In genomic region chr2:134233733-134234135, GRCh38 we compare ENCODE assay signal across 9 cellular contexts. TPM values are rescaled to one million over a fixed set of nuclear protein-coding genes. Genes with fewer than 3 reads are reported as not detected.
DNase-seq lines count a peak whose midpoint lies in the region; ATAC-seq, FAIRE-seq and TF ChIP-seq lines count a peak whose summit lies in the region.
"Had no signal": no experiment of that assay in that cellular context is flagged by ENCODE, and none has a peak within 500 bp of the region (broad histone marks: within the 10 kb centered on the region; RNA-seq: fewer than 3 reads in every experiment).

No MANE protein-coding gene starts in this region.

- no peak for TF ChIP-seq POLR2A in GM12891 (IDR thresholded peaks at IDR 0.05; ENCODE audit: low read depth, low read length)

- peak; percentile 56 for ATAC-seq in GM21423 (IDR thresholded peaks at IDR 0.05; ENCODE audit: unreplicated experiment)
- ATAC-seq in HG03457 (IDR thresholded peaks at IDR 0.05; ENCODE audit: unreplicated experiment) = peak; percentile 51

- no peak for FAIRE-seq in GM12891 (lab: Jason Lieb, UNC)

- no peak for DNase-seq in GM12891 (ENCODE audit: insufficient read length, low spot score)
- peak; percentile 41 for DNase-seq in germinal center (ENCODE audit: low spot score)
- DNase-seq in NCI-H187 treated with DMSO at 0.1 percent for 48 hours (lab: John Stamatoyannopoulos, UW) = no peak
- DNase-seq in stimulated activated CD4-positive, alpha-beta T cell treated with anti-CD3 and anti-CD28 coated beads, Interleukin-1b, Interleukin-23, amount 100 ng/mL, for 48 hours = no peak
- DNase-seq in GM19240 (ENCODE audit: insufficient read length, low spot score) = no peak
- no peak for DNase-seq in superior temporal gyrus (ENCODE audit: extremely low spot score)
- DNase-seq: NCI-H748 treated with DMSO at 0.1 percent for 48 hours had no signal

TF ChIP-seq in GM12891, 5 proteins besides CTCF, POLR2A, EP300 and RAD21:
- TF ChIP-seq POU2F2 (IDR thresholded peaks at IDR 0.05; ENCODE audit: low read depth, low read length) (peak; percentile 63), TAF1 (IDR thresholded peaks at IDR 0.05; ENCODE audit: low read depth, low read length) (no peak)

RNA-seq across cellular contexts. Expression of gene MGAT5, which starts 20.1 kb away (rescaled TPM):
- 27.6 TPM for polyA plus RNA-seq in GM12891 (2012; ENCODE audit: low read depth, missing spikeins)
